Comparison of ENCODE assay signal across 12 cellular contexts in the genomic region with DNA sequence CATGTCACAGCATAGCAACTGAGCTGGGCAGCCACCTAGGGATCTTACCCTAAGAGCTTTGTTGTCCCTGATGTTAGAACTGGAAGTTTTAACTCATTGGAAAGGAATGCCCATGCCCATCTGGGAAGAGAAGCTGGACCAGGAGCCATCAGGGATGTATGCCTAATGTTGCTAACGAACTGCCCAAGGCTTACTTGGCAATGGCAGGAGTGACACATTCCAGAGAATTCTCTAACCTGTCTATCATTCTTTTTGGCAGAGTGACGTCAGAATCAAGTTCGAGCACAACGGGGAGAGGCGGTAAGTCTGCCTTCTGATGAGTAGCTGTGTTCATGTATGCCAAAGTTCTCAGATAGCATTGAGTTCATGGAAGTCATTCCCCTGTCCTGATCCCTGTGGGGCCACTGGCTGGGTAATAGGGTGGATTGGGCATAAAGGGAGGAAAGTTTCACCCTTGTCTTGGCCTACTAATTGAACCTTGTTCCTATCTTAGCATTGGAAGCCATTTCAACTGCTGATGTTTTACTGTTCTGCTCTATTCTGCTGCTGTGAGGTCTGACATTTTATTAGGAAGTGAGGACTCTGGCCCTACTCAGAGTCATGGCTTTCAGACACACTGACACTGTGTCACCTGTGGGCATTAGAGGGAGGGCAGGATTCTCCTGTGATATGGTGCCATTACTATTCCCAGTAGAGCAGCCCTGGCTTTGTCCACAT. TPM values are rescaled to one million over a fixed set of nuclear protein-coding genes. Genes with fewer than 3 reads are reported as not detected.
A peak's percentile ranks its signal among the peaks of the same experiment; 100 is the strongest.
DNase-seq lines count a peak whose midpoint lies in the region; ATAC-seq and TF ChIP-seq lines count a peak whose summit lies in the region.
"Had no signal": no experiment of that assay in that cellular context is flagged by ENCODE, and none has a peak within 500 bp of the region (broad histone marks: within the 10 kb centered on the region; RNA-seq: fewer than 3 reads in every experiment).

No MANE protein-coding gene starts in this region.

- no TSS peak for BruUV-seq in mammary epithelial cell (replicated peaks; lab: Mats Ljungman, UMichigan)

- H3K27me3 Mint-ChIP-seq in mesothelial cell of epicardium (ENCODE audit: low read depth), result no peaks in the 10 kb centered on the region
- H3K27me3 Mint-ChIP-seq: naive thymus-derived CD8-positive, alpha-beta T cell had no signal

- DNase-seq in AG08396 (ENCODE audit: low spot score) (peak; percentile 18), mammary epithelial cell (peak; percentile 75), NCI-H2227 treated with DMSO at 0.1 percent for 48 hours (lab: John Stamatoyannopoulos, UW) (no peak), GDM1 (lab: John Stamatoyannopoulos, UW) (no peak), mesothelial cell of epicardium (ENCODE audit: low spot score in 2 of 2, unreplicated experiment in 2 of 2) (no peak)
- no peak for DNase-seq in stimulated activated CD4-positive, alpha-beta T cell treated with anti-CD3 and anti-CD28 coated beads, Interleukin-2, amount 100 ng/mL, for 48 hours
- DNase-seq: activated T-cell treated with anti-CD3 and anti-CD28 coated beads, Interleukin-2, amount 50 U/mL, for 4 hours; naive thymus-derived CD8-positive, alpha-beta T cell had no signal

- H3K4me3 Mint-ChIP-seq in mesothelial cell of epicardium, result no peak overlapping the region
- H3K4me3 Mint-ChIP-seq: activated T-cell treated with anti-CD3 and anti-CD28 coated beads, Interleukin-2, amount 50 U/mL, for 4 hours had no signal

- no peaks in the 10 kb centered on the region for H3K9me3 Mint-ChIP-seq in mesothelial cell of epicardium
- H3K9me3 Mint-ChIP-seq: activated T-cell treated with anti-CD3 and anti-CD28 coated beads, Interleukin-2, amount 50 U/mL, for 4 hours; naive thymus-derived CD8-positive, alpha-beta T cell had no signal

- H2AFZ ChIP-seq in mammary epithelial cell (ENCODE audit: low read depth, low read length), result no peak overlapping the region

- H3K27ac ChIP-seq in mammary epithelial cell (ENCODE audit: insufficient read depth, low read depth, low read length), result peak overlapping the region; percentile 30
- H3K27ac ChIP-seq: C4-2B had no signal

- ATAC-seq in GM19035 (IDR thresholded peaks at IDR 0.05; ENCODE audit: unreplicated experiment) (peak; percentile 62), HG03064 (IDR thresholded peaks at IDR 0.05; ENCODE audit: low read depth, unreplicated experiment) (peak; percentile 36)
- ATAC-seq: activated T-cell treated with anti-CD3 and anti-CD28 coated beads, Interleukin-2, amount 50 U/mL, for 4 hours; naive thymus-derived CD8-positive, alpha-beta T cell; Panc1 had no signal

- 24% methylated on average over 5 of the region's 5 CpGs for WGBS in mammary epithelial cell (ENCODE audit: low coverage, missing lambda C conversion rate)

- H3K4me3 ChIP-seq in mammary epithelial cell (replicated peaks in 1 of 3; ENCODE audit: insufficient read depth in 1 of 3, low read depth in 2 of 3, low read length in 3 of 3), result no peak overlapping the region

- no peaks in the 10 kb centered on the region for H4K20me1 ChIP-seq in mammary epithelial cell (ENCODE audit: insufficient read depth, low read length)

- no peak overlapping the region for H3K9ac ChIP-seq in mammary epithelial cell (ENCODE audit: insufficient read depth, low read length)

- no peaks in the 10 kb centered on the region for H3K79me2 ChIP-seq in mammary epithelial cell (ENCODE audit: insufficient read depth, low read length)

- no peaks in the 10 kb centered on the region for H3K27me3 ChIP-seq in mammary epithelial cell (ENCODE audit: insufficient read depth, low read length)

- peak overlapping the region; percentile 16 for H3K4me2 ChIP-seq in mammary epithelial cell (ENCODE audit: insufficient read depth, low read depth, low read length)

- peaks cover 14% of the 10 kb centered on the region for H3K4me1 Mint-ChIP-seq in mesothelial cell of epicardium

- dilution Hi-C loops in mammary epithelial cell (cut with HindIII; ENCODE audit: low sequenced_read_pairs), result no loop called here

- intact Hi-C loops in mammary epithelial cell (cut with micrococcal nuclease), result loop anchor here (2.0 kb wide), 1 partner anchor 15 kb away; no protein-coding TSS in a partner anchor

- peaks cover 4% of the 10 kb centered on the region for H3K36me3 Mint-ChIP-seq in mesothelial cell of epicardium

- no peaks in the 10 kb centered on the region for H3K9me3 ChIP-seq in mammary epithelial cell (replicated peaks; ENCODE audit: insufficient read depth, low read length)

- no peak overlapping the region for H3K27ac Mint-ChIP-seq in mesothelial cell of epicardium

- H3K36me3 ChIP-seq in mammary epithelial cell (ENCODE audit: insufficient read depth, low read length), result no peaks in the 10 kb centered on the region

- CTCF ChIA-PET in mammary epithelial cell (lab: Charles Lee; ENCODE audit: low non-redundant PET), result interaction anchor here (0.7 kb wide), 1 partner anchor 86 kb away, joined by 3 read pairs; no protein-coding TSS in a partner anchor

- TF ChIP-seq CTCF in mammary epithelial cell (conservative IDR thresholded peaks at IDR 0.05 in 1 of 2, IDR thresholded peaks at IDR 0.05 in 1 of 2; ENCODE audit: extremely low read depth in 1 of 2, insufficient read depth in 1 of 2, low read depth in 1 of 2, low read length in 2 of 2) (no peak), mesothelial cell of epicardium (IDR thresholded peaks at IDR 0.05; ENCODE audit: unreplicated experiment) (no peak)

- in situ Hi-C loops in mammary epithelial cell (cut with MboI; ENCODE audit: low sequenced_read_pairs in 2 of 2), result no loop called here

- peaks cover 30% of the 10 kb centered on the region for H3K4me1 ChIP-seq in mammary epithelial cell (ENCODE audit: insufficient read depth, low read length)

RNA-seq across cellular contexts. Expression of a gene that starts 23.7 kb away (rescaled TPM):
- 10 to 100 TPM; 19.5 to 21.8 TPM for total RNA-seq in mammary epithelial cell
- 12.6 TPM for polyA plus RNA-seq in mammary epithelial cell
- 50.4 TPM for polyA minus RNA-seq in mammary epithelial cell
- total RNA-seq in mesothelial cell of epicardium, result 23.1 to 24.0 TPM (median 23.4 TPM) in 3 replicates

RNA-seq across cellular contexts. Expression of a gene that starts 45.2 kb away (rescaled TPM):
- 10 to 100 TPM; 14.5 to 28.7 TPM for total RNA-seq in mammary epithelial cell
- polyA plus RNA-seq in mammary epithelial cell, result 25.1 TPM
- polyA minus RNA-seq in mammary epithelial cell, result 19.2 TPM
- 14.2 to 18.9 TPM (median 16.2 TPM) in 3 replicates for total RNA-seq in mesothelial cell of epicardium

RNA-seq across cellular contexts. Expression of a gene that starts 54.0 kb away (rescaled TPM):
- total RNA-seq in mammary epithelial cell, result 1 to 10 TPM in 1 of 2 donors, under 1 TPM in 1; 0.87 to 1.3 TPM
- polyA plus RNA-seq in mammary epithelial cell, result 0.57 TPM
- not detected for polyA minus RNA-seq in mammary epithelial cell
- 76.5 to 79.3 TPM (median 77.0 TPM) in 3 replicates for total RNA-seq in mesothelial cell of epicardium

Comparison
In these comparisons a context has a peak if more than half of its experiments do, and no peak if none do; other contexts are left out.
1. DNase-seq: peak in AG08396 (single experiment) and mammary epithelial cell (single experiment); none in NCI-H2227 treated with DMSO at 0.1 percent for 48 hours (single experiment), GDM1 (single experiment), stimulated activated CD4-positive, alpha-beta T cell treated with anti-CD3 and anti-CD28 coated beads, Interleukin-2, amount 100 ng/mL, for 48 hours (0 of 2) and mesothelial cell of epicardium (0 of 2).
2. RNA of a gene that starts 54.0 kb away (total RNA-seq): 76.5 to 79.3 TPM in mesothelial cell of epicardium; 0.87 to 1.3 TPM in mammary epithelial cell; every median in the first group is over 10 times any median in the second.